Comparison of ENCODE assay signal across 1 cellular context in the genomic region with DNA sequence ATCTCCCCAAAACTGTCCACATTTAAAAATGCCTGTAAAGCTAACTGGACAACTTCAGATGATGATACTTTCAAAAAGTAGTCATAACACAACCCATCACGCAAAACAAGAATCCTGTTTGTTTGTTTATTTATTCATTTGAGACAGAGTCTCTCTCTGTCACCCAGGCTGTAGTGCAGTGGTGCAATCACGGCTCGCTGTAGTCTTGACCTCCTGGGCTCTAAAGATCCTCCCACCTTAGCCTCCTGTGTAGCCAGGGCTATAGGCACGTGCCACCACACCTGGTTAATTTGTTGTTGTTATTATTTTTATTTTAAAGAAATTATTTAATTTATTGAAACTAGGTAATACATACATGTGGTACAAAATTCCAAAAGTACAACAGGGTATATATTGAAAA.
TF ChIP-seq lines count a peak whose summit lies in the region.

No MANE protein-coding gene starts in this region.

TF ChIP-seq in IMR-90, 13 proteins besides CTCF, POLR2A, EP300 and RAD21:
- TF ChIP-seq NFE2L2 (IDR thresholded peaks at IDR 0.05; ENCODE audit: low read depth, low read length): no peak
- TF ChIP-seq FOS (IDR thresholded peaks at IDR 0.05; ENCODE audit: low read depth, low read length): no peak
